In the genomic region with DNA sequence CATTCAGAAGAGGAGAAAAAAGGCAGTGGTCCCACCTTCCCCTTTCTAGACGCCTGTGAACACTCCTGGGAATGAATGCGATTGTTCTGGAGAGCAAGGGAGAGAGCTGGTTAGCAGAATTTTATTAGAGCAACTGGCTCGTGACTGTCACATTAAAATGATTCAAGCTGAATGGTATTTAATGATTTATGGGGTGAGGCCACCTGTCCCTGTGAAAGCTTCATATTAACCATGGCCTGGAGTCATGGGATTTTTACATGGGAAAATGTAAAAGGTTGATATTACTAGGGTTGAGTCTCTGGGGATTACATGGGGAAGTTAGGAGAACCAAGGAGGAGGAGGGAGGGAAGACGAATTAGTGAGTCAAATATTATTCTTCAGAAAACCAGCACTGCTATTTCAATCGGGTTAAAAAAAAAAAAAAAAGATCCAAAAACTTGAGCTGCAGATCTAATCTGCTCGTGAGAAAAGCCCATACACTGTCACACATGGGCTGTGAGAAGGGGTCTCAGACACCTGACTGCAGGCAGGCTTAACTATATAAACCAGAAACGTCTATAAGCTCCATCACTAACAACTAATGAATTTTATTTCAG, we compare ENCODE assay signal across 29 cellular contexts. TPM values are rescaled to one million over a fixed set of nuclear protein-coding genes. Genes with fewer than 3 reads are reported as not detected.
DNase-seq lines count a peak whose midpoint lies in the region; TF ChIP-seq lines count a peak whose summit lies in the region.
"Had no signal": no experiment of that assay in that cellular context is flagged by ENCODE, and none has a peak within 500 bp of the region (broad histone marks: within the 10 kb centered on the region; RNA-seq: fewer than 3 reads in every experiment).

No MANE protein-coding gene starts in this region.

- intact Hi-C loops in cardiac septum (cut with DNase I), result no loop called here

- peak; percentile 43 for DNase-seq in DMS 273 (lab: John Stamatoyannopoulos, UW; ENCODE audit: unreplicated experiment)
- DNase-seq in NCI-H1694 treated with DMSO at 0.1 percent for 48 hours (lab: John Stamatoyannopoulos, UW), result peak; percentile 66
- DNase-seq in kidney tubule cell (ENCODE audit: low spot score), result peak; percentile 39
- DNase-seq in retinal pigment epithelial cell (ENCODE audit: low read depth), result peak; percentile 66
- DNase-seq in NCI-H526 treated with DMSO at 0.1 percent for 48 hours (lab: John Stamatoyannopoulos, UW), result no peak
- DNase-seq in RKO (ENCODE audit: low spot score), result no peak
- no peak for DNase-seq in SKM-1 (lab: John Stamatoyannopoulos, UW; ENCODE audit: unreplicated experiment)
- DNase-seq in cardiac septum (ENCODE audit: low spot score), result no peak
- DNase-seq: activated CD4-positive, alpha-beta T cell treated with anti-CD3 and anti-CD28 coated beads, Interleukin-2, amount 10 ng/mL, durations not matched to agents 24 days and 14 days; activated CD8-positive, alpha-beta memory T cell treated with anti-CD3 and anti-CD28 coated beads for 24 hours; activated effector memory CD4-positive, alpha-beta T cell treated with Interleukin-2 at 50 U/mL for 16 hours; activated T-cell treated with anti-CD3 and anti-CD28 coated beads, Interleukin-2, amount 50 U/mL, for 1 hour; CD4-positive, CD25-positive, alpha-beta regulatory T cell; cortex of kidney; foreskin keratinocyte; heart left ventricle; kidney glomerular epithelial cell; lower lobe of right lung; NCI-H1436; NCI-H446; NCI-H774; RPMI8226; stimulated activated CD8-positive, alpha-beta memory T cell treated with anti-CD3 and anti-CD28 coated beads, Interleukin-4, amount 100 ng/mL, for 48 hours; T-cell; testis had no signal

- TF ChIP-seq CTCF in retinal pigment epithelial cell (conservative IDR thresholded peaks at IDR 0.05; ENCODE audit: low read depth, low read length), result no peak

- no peak overlapping the region for H3K4me3 ChIP-seq in retinal pigment epithelial cell (ENCODE audit: low read length)
- H3K4me3 ChIP-seq: A549, cardiac muscle cell, HAP-1, heart left ventricle, lower lobe of right lung, SJSA1, testis had no signal

RNA-seq across cellular contexts. Expression of a gene that starts 8.3 kb away (rescaled TPM):
- 121 TPM for total RNA-seq in cardiac septum
- total RNA-seq: activated CD4-positive, alpha-beta T cell treated with anti-CD3 and anti-CD28 coated beads, Interleukin-2, amount 10 ng/mL, durations not matched to agents 24 days and 14 days; CD4-positive, CD25-positive, alpha-beta regulatory T cell; foreskin keratinocyte; SJSA1 had no signal

Comparison
In these comparisons a context has a peak if more than half of its experiments do, and no peak if none do; other contexts are left out.
1. DNase-seq: peak in DMS 273 (single experiment), NCI-H1694 treated with DMSO at 0.1 percent for 48 hours (single experiment), kidney tubule cell (single experiment) and retinal pigment epithelial cell (single experiment); none in NCI-H526 treated with DMSO at 0.1 percent for 48 hours (single experiment), RKO (single experiment), SKM-1 (single experiment) and cardiac septum (single experiment).